Comparison of ENCODE assay signal across 10 cellular contexts in the genomic region with DNA sequence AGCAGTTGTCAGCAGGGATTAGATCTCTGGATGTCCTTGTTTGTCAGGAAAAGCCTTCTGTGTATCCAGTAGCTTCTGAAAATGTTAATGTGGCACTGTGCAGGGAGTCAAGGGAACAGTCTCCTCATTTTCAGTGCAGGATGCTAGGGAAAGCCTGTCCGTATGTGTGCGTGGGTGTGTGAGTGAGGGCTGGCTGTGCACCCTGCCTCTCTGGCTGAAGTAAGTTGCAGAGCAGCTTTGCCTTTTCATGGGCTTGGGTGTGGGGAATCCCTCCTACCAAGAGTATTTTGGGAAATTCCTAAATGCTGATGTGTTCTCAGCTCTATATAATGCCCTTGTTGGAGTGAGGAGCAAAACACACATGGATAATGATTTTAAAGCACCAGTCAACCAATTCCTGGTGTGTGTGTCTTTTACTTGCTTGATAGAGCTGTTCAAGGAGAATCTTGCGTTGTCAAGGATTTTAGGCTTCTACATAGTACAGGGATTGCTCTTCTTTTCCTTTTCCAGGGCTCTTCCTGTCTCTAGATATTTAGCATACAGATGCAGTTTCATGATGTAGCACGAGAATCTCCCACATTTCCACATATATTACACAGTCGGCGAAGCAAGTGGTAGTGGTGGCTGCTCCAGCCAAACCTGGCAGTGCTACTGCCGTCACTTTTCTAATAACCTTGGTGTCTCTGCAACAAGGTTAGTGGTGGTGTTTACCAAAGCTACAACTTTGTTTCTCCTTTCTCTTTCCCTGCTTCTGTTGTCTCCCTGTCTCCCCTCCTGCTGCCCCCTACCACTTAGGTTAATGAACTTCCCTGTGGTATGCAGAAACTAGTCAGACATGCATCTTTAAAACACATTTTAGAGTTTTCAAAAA.
DNase-seq lines count a peak whose midpoint lies in the region; ATAC-seq and TF ChIP-seq lines count a peak whose summit lies in the region.
"Had no signal": no experiment of that assay in that cellular context is flagged by ENCODE, and none has a peak within 500 bp of the region (broad histone marks: within the 10 kb centered on the region; RNA-seq: fewer than 3 reads in every experiment).

No MANE protein-coding gene starts in this region.

- H3K4me1 Mint-ChIP-seq in activated T-helper 17 cell treated with anti-CD3 and anti-CD28 coated beads, Interleukin-2, amount 50 U/mL, for 72 hours = peaks cover 7% of the 10 kb centered on the region
- peaks cover 5% of the 10 kb centered on the region for H3K4me1 Mint-ChIP-seq in activated CD4-positive, alpha-beta T cell treated with anti-CD3 and anti-CD28 coated beads, Interleukin-2, amount 10 ng/mL, durations not matched to agents 24 days and 14 days

- no peaks in the 10 kb centered on the region for H3K36me3 Mint-ChIP-seq in activated T-helper 17 cell treated with anti-CD3 and anti-CD28 coated beads, Interleukin-2, amount 50 U/mL, for 72 hours (ENCODE audit: low read depth)
- H3K36me3 Mint-ChIP-seq in activated CD4-positive, alpha-beta T cell treated with anti-CD3 and anti-CD28 coated beads, Interleukin-2, amount 10 ng/mL, durations not matched to agents 24 days and 14 days (ENCODE audit: low read depth) = peaks cover 3% of the 10 kb centered on the region

- POLR2A ChIA-PET in HEK293 (lab: Yijun Ruan, JAX) = interaction anchor here (0.9 kb wide), 1 partner anchor 86 kb away, joined by 3 read pairs; no protein-coding TSS in a partner anchor

- H3K36me3 ChIP-seq in HEK293 (ENCODE audit: control insufficient read depth in 2 of 2, insufficient read depth in 1 of 2, low read length in 2 of 2) (no peaks in the 10 kb centered on the region), iPS-18a (ENCODE audit: control insufficient read depth, low read depth, low read length) (no peaks in the 10 kb centered on the region), skeletal muscle satellite cell (ENCODE audit: insufficient read depth, low read length) (no peaks in the 10 kb centered on the region)

- H3K9ac ChIP-seq in iPS-18a (ENCODE audit: low read length) (peak overlapping the region; percentile 19), skeletal muscle satellite cell (ENCODE audit: low read depth, low read length) (no peak overlapping the region)

- intact Hi-C loops in activated CD4-positive, alpha-beta T cell treated with anti-CD3 and anti-CD28 coated beads, Interleukin-2, amount 10 ng/mL, durations not matched to agents 24 days and 14 days (cut with micrococcal nuclease) = no loop called here

- H3K27me3 ChIP-seq in iPS-18a (ENCODE audit: control insufficient read depth, insufficient read depth, low read length) (no peaks in the 10 kb centered on the region), skeletal muscle satellite cell (ENCODE audit: control insufficient read depth, insufficient read depth, low read length) (no peaks in the 10 kb centered on the region)
- H3K27me3 ChIP-seq: Peyer's patch had no signal

- CTCF ChIA-PET in HEK293 (lab: Yijun Ruan, JAX) = interaction anchor here (0.8 kb wide), 1 partner anchor 217 kb away, joined by 3 read pairs; no protein-coding TSS in a partner anchor

- no peak for ATAC-seq in activated T-helper 17 cell treated with anti-CD3 and anti-CD28 coated beads, Interleukin-2, amount 50 U/mL, for 72 hours (replicated peaks)

- H3K9me3 ChIP-seq in HEK293 (ENCODE audit: control insufficient read depth, insufficient read depth, low read depth, low read length) (no peaks in the 10 kb centered on the region), iPS-18a (ENCODE audit: control insufficient read depth, low read depth, low read length) (no peaks in the 10 kb centered on the region), skeletal muscle satellite cell (replicated peaks; ENCODE audit: low read length) (no peaks in the 10 kb centered on the region)
- H3K9me3 ChIP-seq: Peyer's patch had no signal

- H3K27ac ChIP-seq in HEK293 (ENCODE audit: extremely low read depth, low read depth, low read length) = no peak overlapping the region
- H3K27ac ChIP-seq in iPS-18a (ENCODE audit: low read length) = peak overlapping the region; percentile 30
- H3K27ac ChIP-seq: Peyer's patch had no signal

- DNase-seq in astrocyte of the cerebellum (ENCODE audit: low read depth) (peak; percentile 67), middle frontal gyrus (ENCODE audit: extremely low spot score, low spot score) (no peak)
- DNase-seq in activated naive CD4-positive, alpha-beta T cell treated with anti-CD3 and anti-CD28 coated beads, Interleukin-2, amount 50 U/mL, for 16 hours = no peak
- DNase-seq in activated CD4-positive, alpha-beta T cell treated with anti-CD3 and anti-CD28 coated beads, Interleukin-2, amount 10 ng/mL, durations not matched to agents 24 days and 14 days = no peak
- DNase-seq: effector CD4-positive, alpha-beta T cell; Peyer's patch had no signal

- TF ChIP-seq CTCF in HEK293 (tag by site-specific recombination; IDR thresholded peaks at IDR 0.05) (no peak), astrocyte of the cerebellum (IDR thresholded peaks at IDR 0.05; ENCODE audit: low read depth, low read length, missing control alignments) (no peak)

- H3K4me3 Mint-ChIP-seq in activated T-helper 17 cell treated with anti-CD3 and anti-CD28 coated beads, Interleukin-2, amount 50 U/mL, for 72 hours = no peak overlapping the region
- no peak overlapping the region for H3K4me3 Mint-ChIP-seq in activated CD4-positive, alpha-beta T cell treated with anti-CD3 and anti-CD28 coated beads, Interleukin-2, amount 10 ng/mL, durations not matched to agents 24 days and 14 days

- H3K4me1 ChIP-seq in HEK293 (ENCODE audit: control insufficient read depth, insufficient read depth, low read length) = peaks cover 15% of the 10 kb centered on the region
- H3K4me1 ChIP-seq in iPS-18a (ENCODE audit: control insufficient read depth, low read depth, low read length) = peaks cover 43% of the 10 kb centered on the region
- H3K4me1 ChIP-seq in skeletal muscle satellite cell (ENCODE audit: control insufficient read depth, insufficient read depth, low read length) = peaks cover 38% of the 10 kb centered on the region
- H3K4me1 ChIP-seq: Peyer's patch had no signal

- H3K27ac Mint-ChIP-seq in activated T-helper 17 cell treated with anti-CD3 and anti-CD28 coated beads, Interleukin-2, amount 50 U/mL, for 72 hours = no peak overlapping the region
- no peak overlapping the region for H3K27ac Mint-ChIP-seq in activated CD4-positive, alpha-beta T cell treated with anti-CD3 and anti-CD28 coated beads, Interleukin-2, amount 10 ng/mL, durations not matched to agents 24 days and 14 days

- H3K4me3 ChIP-seq in HEK293 (ENCODE audit: low read depth, low read length) (no peak overlapping the region), astrocyte of the cerebellum (ENCODE audit: low read depth, low read length) (no peak overlapping the region), iPS-18a (ENCODE audit: low read length) (peak overlapping the region; percentile 16), skeletal muscle satellite cell (ENCODE audit: low read length) (no peak overlapping the region)
- H3K4me3 ChIP-seq: Peyer's patch had no signal

- H3K9me3 Mint-ChIP-seq in activated T-helper 17 cell treated with anti-CD3 and anti-CD28 coated beads, Interleukin-2, amount 50 U/mL, for 72 hours = no peaks in the 10 kb centered on the region
- H3K9me3 Mint-ChIP-seq in activated CD4-positive, alpha-beta T cell treated with anti-CD3 and anti-CD28 coated beads, Interleukin-2, amount 10 ng/mL, durations not matched to agents 24 days and 14 days = no peaks in the 10 kb centered on the region

- peak overlapping the region; percentile 57 for H3K4me2 ChIP-seq in skeletal muscle satellite cell (ENCODE audit: low read length)

- in situ Hi-C loops in astrocyte of the cerebellum (cut with HindIII; ENCODE audit: low sequenced_read_pairs) = no loop called here

- no peaks in the 10 kb centered on the region for H3K27me3 Mint-ChIP-seq in activated T-helper 17 cell treated with anti-CD3 and anti-CD28 coated beads, Interleukin-2, amount 50 U/mL, for 72 hours
- peaks cover 2% of the 10 kb centered on the region for H3K27me3 Mint-ChIP-seq in activated CD4-positive, alpha-beta T cell treated with anti-CD3 and anti-CD28 coated beads, Interleukin-2, amount 10 ng/mL, durations not matched to agents 24 days and 14 days

TF ChIP-seq in HEK293, 187 proteins besides CTCF, POLR2A, EP300 and RAD21 (continues in another document):
- TF ChIP-seq PRDM1 (tag by site-specific recombination; IDR thresholded peaks at IDR 0.05) = peak; percentile 58
- peak; percentile 54 for TF ChIP-seq EGR2 (tag by site-specific recombination; IDR thresholded peaks at IDR 0.05; ENCODE audit: low read depth)
- TF ChIP-seq ZNF169 (tag by site-specific recombination; IDR thresholded peaks at IDR 0.05) = no peak
- no peak for TF ChIP-seq ZNF416 (tag by site-specific recombination; IDR thresholded peaks at IDR 0.05)
- peak; percentile 79 for TF ChIP-seq ZNF600 (tag by site-specific recombination; IDR thresholded peaks at IDR 0.05)
- no peak for TF ChIP-seq ZNF214 (tag by site-specific recombination; IDR thresholded peaks at IDR 0.05; ENCODE audit: borderline replicate concordance)
- 0 out of 2 replicates have a peak, but pooled peaks have one; percentile 16 for TF ChIP-seq ZNF366 (tag by site-specific recombination; conservative IDR thresholded peaks at IDR 0.05)
- TF ChIP-seq, protein P1, sequence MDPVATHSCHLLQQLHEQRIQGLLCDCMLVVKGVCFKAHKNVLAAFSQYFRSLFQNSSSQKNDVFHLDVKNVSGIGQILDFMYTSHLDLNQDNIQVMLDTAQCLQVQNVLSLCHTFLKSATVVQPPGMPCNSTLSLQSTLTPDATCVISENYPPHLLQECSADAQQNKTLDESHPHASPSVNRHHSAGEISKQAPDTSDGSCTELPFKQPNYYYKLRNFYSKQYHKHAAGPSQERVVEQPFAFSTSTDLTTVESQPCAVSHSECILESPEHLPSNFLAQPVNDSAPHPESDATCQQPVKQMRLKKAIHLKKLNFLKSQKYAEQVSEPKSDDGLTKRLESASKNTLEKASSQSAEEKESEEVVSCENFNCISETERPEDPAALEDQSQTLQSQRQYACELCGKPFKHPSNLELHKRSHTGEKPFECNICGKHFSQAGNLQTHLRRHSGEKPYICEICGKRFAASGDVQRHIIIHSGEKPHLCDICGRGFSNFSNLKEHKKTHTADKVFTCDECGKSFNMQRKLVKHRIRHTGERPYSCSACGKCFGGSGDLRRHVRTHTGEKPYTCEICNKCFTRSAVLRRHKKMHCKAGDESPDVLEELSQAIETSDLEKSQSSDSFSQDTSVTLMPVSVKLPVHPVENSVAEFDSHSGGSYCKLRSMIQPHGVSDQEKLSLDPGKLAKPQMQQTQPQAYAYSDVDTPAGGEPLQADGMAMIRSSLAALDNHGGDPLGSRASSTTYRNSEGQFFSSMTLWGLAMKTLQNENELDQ (tag by site-specific recombination; IDR thresholded peaks at IDR 0.05; ENCODE audit: low read depth) = no peak
- no peak for TF ChIP-seq ZNF16 (tag by site-specific recombination; IDR thresholded peaks at IDR 0.05; ENCODE audit: low read depth)
- peak; percentile 73; the same call in 1 of the 2 replicates for TF ChIP-seq ZBTB48 (tag by site-specific recombination; IDR thresholded peaks at IDR 0.05)
- TF ChIP-seq ZFHX2 (tag by site-specific recombination; conservative IDR thresholded peaks at IDR 0.05) = peak; percentile 86
- 0 out of 2 replicates have a peak, but pooled peaks have one; percentile 24 for TF ChIP-seq ZNF394 (tag by site-specific recombination; IDR thresholded peaks at IDR 0.05; ENCODE audit: borderline replicate concordance)
